Comparison of ENCODE assay signal across 4 cellular contexts in the genomic region with DNA sequence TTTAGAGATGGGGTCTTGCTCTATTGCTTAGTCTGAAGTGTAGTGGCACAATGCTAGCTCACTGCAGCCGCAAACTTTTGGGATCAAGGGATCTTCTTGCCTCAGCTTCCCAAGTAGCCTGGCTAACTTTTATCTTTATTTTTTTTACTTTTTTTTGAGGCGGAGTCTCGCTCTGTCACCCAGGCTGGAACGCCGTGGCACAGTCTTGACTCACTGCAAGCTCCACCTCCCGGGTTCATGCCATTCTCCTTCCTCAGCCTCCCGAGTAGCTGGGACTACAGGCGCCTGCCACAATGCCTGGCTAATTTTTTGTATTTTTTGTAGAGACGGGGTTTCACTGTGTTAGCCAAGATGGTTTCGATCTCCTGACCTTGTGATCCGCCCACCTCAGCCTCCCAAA. TPM values are rescaled to one million over a fixed set of nuclear protein-coding genes. Genes with fewer than 3 reads are reported as not detected.
"Had no signal": no experiment of that assay in that cellular context is flagged by ENCODE, and none has a peak within 500 bp of the region (broad histone marks: within the 10 kb centered on the region; RNA-seq: fewer than 3 reads in every experiment).

No MANE protein-coding gene starts in this region.

RNA-seq across cellular contexts. Expression of gene CLEC18C, which starts 47.4 kb away (rescaled TPM):
- total RNA-seq: OCI-LY7, Right ventricle myocardium inferior, RPMI7951, SK-MEL-5 had no signal
